19 cellular contexts compared by ENCODE assay signal in the genomic region with DNA sequence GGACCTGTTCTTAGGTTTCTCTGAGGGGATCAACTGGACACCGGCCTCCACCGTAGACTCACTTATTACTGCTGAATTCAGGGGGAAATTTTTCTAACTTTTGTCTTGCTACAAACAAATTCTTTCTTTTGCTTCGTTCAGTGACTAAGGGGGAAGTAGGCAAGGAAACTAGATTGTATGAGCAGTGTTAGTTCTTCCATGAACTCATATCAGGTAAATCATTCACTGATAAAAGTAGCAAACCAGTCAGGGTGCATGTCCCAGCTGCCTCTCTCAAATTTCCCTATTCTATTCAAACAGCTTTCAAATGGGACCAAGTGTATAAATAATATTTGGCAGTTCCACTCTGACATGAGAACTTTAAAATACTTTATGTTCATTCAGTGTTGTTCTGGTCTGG. TPM values are rescaled to one million over a fixed set of nuclear protein-coding genes. Genes with fewer than 3 reads are reported as not detected.
DNase-seq lines count a peak whose midpoint lies in the region; ATAC-seq and TF ChIP-seq lines count a peak whose summit lies in the region.
"Had no signal": no experiment of that assay in that cellular context is flagged by ENCODE, and none has a peak within 500 bp of the region (broad histone marks: within the 10 kb centered on the region; RNA-seq: fewer than 3 reads in every experiment).

No MANE protein-coding gene starts in this region.

- no peaks in the 10 kb centered on the region for H4K20me1 ChIP-seq in mammary epithelial cell (ENCODE audit: insufficient read depth, low read length)

- H3K4me1 ChIP-seq in mammary epithelial cell (ENCODE audit: insufficient read depth, low read length), result peaks cover 11% of the 10 kb centered on the region
- no peaks in the 10 kb centered on the region for H3K4me1 ChIP-seq in uterus

- H3K9me3 ChIP-seq in mammary epithelial cell (replicated peaks; ENCODE audit: insufficient read depth, low read length) (no peaks in the 10 kb centered on the region), uterus (no peaks in the 10 kb centered on the region)
- H3K9me3 ChIP-seq: neutrophil had no signal

- DNase-seq in MCF 10A (ENCODE audit: unreplicated experiment) (no peak), mammary epithelial cell (no peak), kidney tubule cell (ENCODE audit: low spot score) (peak; percentile 80), renal cortical epithelial cell (ENCODE audit: low read depth) (peak; percentile 84), uterus (no peak), amniotic stem cell (lab: John Stamatoyannopoulos, UW) (no peak), SW 1271 (lab: John Stamatoyannopoulos, UW) (no peak)
- DNase-seq: activated naive CD4-positive, alpha-beta T cell treated with anti-CD3 and anti-CD28 coated beads, Interleukin-2, amount 10 ng/mL, durations not matched to agents 7 days and 5 days; glutamatergic neuron; NCI-H1417 treated with DMSO at 0.1 percent for 48 hours; stimulated activated CD4-positive, alpha-beta T cell treated with anti-CD3 and anti-CD28 coated beads, Interleukin-4, amount 100 ng/mL, for 1 hour had no signal

- no peak for ATAC-seq in GM21423 (IDR thresholded peaks at IDR 0.05; ENCODE audit: unreplicated experiment)

- peaks cover 53% of the 10 kb centered on the region for H3K36me3 Mint-ChIP-seq in MCF 10A (ENCODE audit: insufficient read depth, unreplicated experiment)

- H3K4me2 ChIP-seq in mammary epithelial cell (ENCODE audit: insufficient read depth, low read depth, low read length), result no peak overlapping the region

- H3K9me3 Mint-ChIP-seq in MCF 10A (ENCODE audit: unreplicated experiment), result no peaks in the 10 kb centered on the region
- H3K9me3 Mint-ChIP-seq: activated naive CD4-positive, alpha-beta T cell treated with anti-CD3 and anti-CD28 coated beads, Interleukin-2, amount 10 ng/mL, durations not matched to agents 7 days and 5 days; immature natural killer cell; mesothelial cell of epicardium had no signal

- CTCF ChIA-PET in MCF 10A (lab: Yijun Ruan, JAX), result interaction anchor here (0.7 to 5.8 kb wide), 30 partner anchors 10 to 570 kb away, joined by 3 to 57 read pairs (median 5); a partner anchor contains a TSS
- CTCF ChIA-PET in mammary epithelial cell (lab: Charles Lee; ENCODE audit: low non-redundant PET), result interaction anchor here (0.5 to 0.6 kb wide), 2 partner anchors 203 to 238 kb away, joined by 4 to 7 read pairs; no protein-coding TSS in a partner anchor

- H3K4me3 Mint-ChIP-seq in MCF 10A (ENCODE audit: unreplicated experiment), result no peak overlapping the region
- H3K4me3 Mint-ChIP-seq: activated naive CD4-positive, alpha-beta T cell treated with anti-CD3 and anti-CD28 coated beads, Interleukin-2, amount 10 ng/mL, durations not matched to agents 7 days and 5 days; immature natural killer cell; mesothelial cell of epicardium had no signal

- H3K27me3 ChIP-seq in mammary epithelial cell (ENCODE audit: insufficient read depth, low read length) (no peaks in the 10 kb centered on the region), uterus (no peaks in the 10 kb centered on the region)
- H3K27me3 ChIP-seq: brain microvascular endothelial cell, neutrophil had no signal

- no peak for TF ChIP-seq POLR2A in uterus (IDR thresholded peaks at IDR 0.05)

- peak overlapping the region; percentile 97 for H3K27ac Mint-ChIP-seq in MCF 10A (ENCODE audit: low read depth, unreplicated experiment)
- H3K27ac Mint-ChIP-seq: activated naive CD4-positive, alpha-beta T cell treated with anti-CD3 and anti-CD28 coated beads, Interleukin-2, amount 10 ng/mL, durations not matched to agents 7 days and 5 days; mesothelial cell of epicardium had no signal

- no peak overlapping the region for H3K9ac ChIP-seq in mammary epithelial cell (ENCODE audit: insufficient read depth, low read length)

- 67% methylated on average over 3 of the region's 3 CpGs for WGBS in mammary epithelial cell (ENCODE audit: low coverage, missing lambda C conversion rate)

- peaks cover 12% of the 10 kb centered on the region for H3K79me2 ChIP-seq in mammary epithelial cell (ENCODE audit: insufficient read depth, low read length)

- intact Hi-C loops in MCF 10A (cut with micrococcal nuclease) (loop anchor here (2.0 kb wide), 1 partner anchor 50 kb away; no protein-coding TSS in a partner anchor), mammary epithelial cell (cut with micrococcal nuclease) (loop anchor here (1.0 kb wide), 3 partner anchors 50 to 101 kb away; no protein-coding TSS in a partner anchor), uterus (cut with DNase I; ENCODE audit: low total_unique reads) (loop anchor here (10.0 kb wide), 1 partner anchor 54 kb away; no protein-coding TSS in a partner anchor)

- H2AFZ ChIP-seq in mammary epithelial cell (ENCODE audit: low read depth, low read length), result no peak overlapping the region

- dilution Hi-C loops in mammary epithelial cell (cut with HindIII; ENCODE audit: low sequenced_read_pairs), result no loop called here

- TF ChIP-seq CTCF in MCF 10A (IDR thresholded peaks at IDR 0.05; ENCODE audit: unreplicated experiment) (no peak), mammary epithelial cell (conservative IDR thresholded peaks at IDR 0.05 in 1 of 2, IDR thresholded peaks at IDR 0.05 in 1 of 2; ENCODE audit: extremely low read depth in 1 of 2, insufficient read depth in 1 of 2, low read depth in 1 of 2, low read length in 2 of 2) (no peak), uterus (IDR thresholded peaks at IDR 0.05) (no peak)

- H3K27ac ChIP-seq in mammary epithelial cell (ENCODE audit: insufficient read depth, low read depth, low read length) (no peak overlapping the region), uterus (peak overlapping the region; percentile 32 to 64)
- H3K27ac ChIP-seq: brain microvascular endothelial cell, neutrophil had no signal

- H3K27me3 Mint-ChIP-seq in MCF 10A (ENCODE audit: insufficient read depth, unreplicated experiment), result no peaks in the 10 kb centered on the region
- H3K27me3 Mint-ChIP-seq: activated naive CD4-positive, alpha-beta T cell treated with anti-CD3 and anti-CD28 coated beads, Interleukin-2, amount 10 ng/mL, durations not matched to agents 7 days and 5 days had no signal

- peaks cover 42% of the 10 kb centered on the region for H3K4me1 Mint-ChIP-seq in MCF 10A (ENCODE audit: insufficient read depth, unreplicated experiment)
- H3K4me1 Mint-ChIP-seq: mesothelial cell of epicardium had no signal

- H3K4me3 ChIP-seq in mammary epithelial cell (replicated peaks in 1 of 3; ENCODE audit: insufficient read depth in 1 of 3, low read depth in 2 of 3, low read length in 3 of 3) (no peak overlapping the region), uterus (no peak overlapping the region)

- peaks cover 14% of the 10 kb centered on the region for H3K36me3 ChIP-seq in mammary epithelial cell (ENCODE audit: insufficient read depth, low read length)
- H3K36me3 ChIP-seq in uterus, result no peaks in the 10 kb centered on the region

- no TSS peak for BruUV-seq in MCF 10A (replicated peaks; lab: Mats Ljungman, UMichigan)
- no TSS peak for BruUV-seq in mammary epithelial cell (replicated peaks; lab: Mats Ljungman, UMichigan)

- POLR2A ChIA-PET in MCF 10A (lab: Yijun Ruan, JAX), result interaction anchor here (0.6 to 3.6 kb wide), 15 partner anchors 11 to 839 kb away, joined by 3 to 51 read pairs (median 5); a partner anchor contains a TSS

- in situ Hi-C loops in mammary epithelial cell (cut with MboI; ENCODE audit: low sequenced_read_pairs in 2 of 2), result loop anchor here (5.0 kb wide), 2 partner anchors 47 to 57 kb away; no protein-coding TSS in a partner anchor

RNA-seq across cellular contexts. Expression of a gene that starts 7.3 kb away (rescaled TPM):
- total RNA-seq in MCF 10A (2022) (1.1 and 1.3 TPM in 2 replicates), mammary epithelial cell (under 1 TPM; 0.49 to 0.50 TPM), renal cortical epithelial cell (0.17 and 2.8 TPM in 2 replicates), uterus (1 to 10 TPM in 2 of 4 donors, not detected in 2; 1.7 to 1.9 TPM)
- polyA plus RNA-seq in mammary epithelial cell, result 0.15 TPM
- polyA minus RNA-seq in mammary epithelial cell, result not detected
- total RNA-seq: A172, H1, skeletal muscle tissue had no signal

RNA-seq across cellular contexts. Expression of a gene that starts 23.9 kb away (rescaled TPM):
- total RNA-seq in MCF 10A (2022) (140 and 161 TPM in 2 replicates), mammary epithelial cell (100 to 1,000 TPM; 139 to 165 TPM), renal cortical epithelial cell (367 and 566 TPM in 2 replicates), uterus (100 to 1,000 TPM in 2 of 4 donors, 10 to 100 TPM in 2; 65.3 to 234 (median 103) TPM)
- polyA plus RNA-seq in mammary epithelial cell, result 170 TPM
- polyA minus RNA-seq in mammary epithelial cell, result 31.3 TPM

RNA-seq across cellular contexts. Expression of a gene that starts 28.8 kb away (rescaled TPM):
- total RNA-seq in MCF 10A (2022), result 0.42 and 0.61 TPM in 2 replicates
- total RNA-seq in mammary epithelial cell, result under 1 TPM; 0.52 to 0.67 TPM
- polyA plus RNA-seq in mammary epithelial cell, result 0.19 TPM
- not detected for polyA minus RNA-seq in mammary epithelial cell
- 2.9 and 16.8 TPM in 2 replicates for total RNA-seq in renal cortical epithelial cell
- total RNA-seq in uterus, result 1 to 10 TPM; 1.5 to 8.7 (median 4.7) TPM
- total RNA-seq: A172 had no signal

Comparison
In these comparisons a context has a peak if more than half of its experiments do, and no peak if none do; other contexts are left out.
1. DNase-seq: peak in kidney tubule cell (single experiment) and renal cortical epithelial cell (single experiment); none in MCF 10A (single experiment), mammary epithelial cell (single experiment), uterus (0 of 2), amniotic stem cell (single experiment) and SW 1271 (0 of 2).